ENCODE assay signal across 1 cellular context in the genomic region with DNA sequence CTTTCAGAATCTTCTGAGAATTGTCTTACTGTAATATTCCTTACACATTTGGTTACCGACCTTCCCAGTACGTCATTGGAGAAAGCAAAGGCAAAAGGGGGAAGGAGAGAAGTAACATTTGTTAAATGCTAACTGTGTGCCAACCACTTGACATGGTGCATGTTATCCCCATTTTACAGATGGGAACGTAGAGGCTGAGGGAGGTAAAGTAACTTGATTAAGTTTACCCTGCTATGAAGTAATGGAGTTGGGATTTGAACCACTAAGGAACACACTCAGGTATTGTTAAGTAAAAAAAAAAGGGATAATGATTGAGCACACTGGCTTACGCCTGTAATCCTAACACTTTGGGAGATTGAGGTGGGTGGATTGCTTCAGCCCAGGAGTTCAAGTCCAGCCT.
A peak's percentile ranks its signal among the peaks of the same experiment; 100 is the strongest.
TF ChIP-seq lines count a peak whose summit lies in the region.

No MANE protein-coding gene starts in this region.

TF ChIP-seq in K562, 482 proteins besides CTCF, POLR2A, EP300 and RAD21 (continued from another document):
- TF ChIP-seq, protein P1, sequence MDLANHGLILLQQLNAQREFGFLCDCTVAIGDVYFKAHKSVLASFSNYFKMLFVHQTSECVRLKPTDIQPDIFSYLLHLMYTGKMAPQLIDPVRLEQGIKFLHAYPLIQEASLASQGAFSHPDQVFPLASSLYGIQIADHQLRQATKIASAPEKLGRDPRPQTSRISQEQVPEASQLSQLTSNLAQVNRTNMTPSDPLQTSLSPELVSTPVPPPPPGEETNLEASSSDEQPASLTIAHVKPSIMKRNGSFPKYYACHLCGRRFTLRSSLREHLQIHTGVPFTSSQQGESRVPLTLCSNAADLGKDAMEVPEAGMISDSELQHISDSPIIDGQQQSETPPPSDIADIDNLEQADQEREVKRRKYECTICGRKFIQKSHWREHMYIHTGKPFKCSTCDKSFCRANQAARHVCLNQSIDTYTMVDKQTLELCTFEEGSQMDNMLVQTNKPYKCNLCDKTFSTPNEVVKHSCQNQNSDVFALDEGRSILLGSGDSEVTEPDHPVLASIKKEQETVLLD (IDR thresholded peaks at IDR 0.05): no peak
- TF ChIP-seq RBM25 (IDR thresholded peaks at IDR 0.05; ENCODE audit: low read depth, low read length, severe bottlenecking) (peak; percentile 77), GABPB2 (CRISPR knock-in tag; conservative IDR thresholded peaks at IDR 0.05) (no peak), PPARD (CRISPR knock-in tag; IDR thresholded peaks at IDR 0.05) (no peak), ELF1 (tag; IDR thresholded peaks at IDR 0.05) (no peak), ETV5 (CRISPR knock-in tag; IDR thresholded peaks at IDR 0.05; ENCODE audit: low read depth) (no peak), KDM5B (IDR thresholded peaks at IDR 0.05; ENCODE audit: insufficient replicate concordance, low read depth, low read length) (no peak), HSF4 (CRISPR knock-in tag; IDR thresholded peaks at IDR 0.05; ENCODE audit: borderline replicate concordance) (no peak), ADNP (tag; IDR thresholded peaks at IDR 0.05) (peak; percentile 81), BCOR (IDR thresholded peaks at IDR 0.05) (peak; percentile 85), KDM1A (IDR thresholded peaks at IDR 0.05) (peak in 1 of 2 experiments; percentile 58; a peak in 2 of 4 replicates), ZNF445 (CRISPR knock-in tag; IDR thresholded peaks at IDR 0.05; ENCODE audit: low read depth) (no peak)
- TF ChIP-seq, protein P2, sequence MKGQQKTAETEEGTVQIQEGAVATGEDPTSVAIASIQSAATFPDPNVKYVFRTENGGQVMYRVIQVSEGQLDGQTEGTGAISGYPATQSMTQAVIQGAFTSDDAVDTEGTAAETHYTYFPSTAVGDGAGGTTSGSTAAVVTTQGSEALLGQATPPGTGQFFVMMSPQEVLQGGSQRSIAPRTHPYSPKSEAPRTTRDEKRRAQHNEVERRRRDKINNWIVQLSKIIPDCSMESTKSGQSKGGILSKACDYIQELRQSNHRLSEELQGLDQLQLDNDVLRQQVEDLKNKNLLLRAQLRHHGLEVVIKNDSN (CRISPR knock-in tag; IDR thresholded peaks at IDR 0.05): no peak
- TF ChIP-seq, protein P3, sequence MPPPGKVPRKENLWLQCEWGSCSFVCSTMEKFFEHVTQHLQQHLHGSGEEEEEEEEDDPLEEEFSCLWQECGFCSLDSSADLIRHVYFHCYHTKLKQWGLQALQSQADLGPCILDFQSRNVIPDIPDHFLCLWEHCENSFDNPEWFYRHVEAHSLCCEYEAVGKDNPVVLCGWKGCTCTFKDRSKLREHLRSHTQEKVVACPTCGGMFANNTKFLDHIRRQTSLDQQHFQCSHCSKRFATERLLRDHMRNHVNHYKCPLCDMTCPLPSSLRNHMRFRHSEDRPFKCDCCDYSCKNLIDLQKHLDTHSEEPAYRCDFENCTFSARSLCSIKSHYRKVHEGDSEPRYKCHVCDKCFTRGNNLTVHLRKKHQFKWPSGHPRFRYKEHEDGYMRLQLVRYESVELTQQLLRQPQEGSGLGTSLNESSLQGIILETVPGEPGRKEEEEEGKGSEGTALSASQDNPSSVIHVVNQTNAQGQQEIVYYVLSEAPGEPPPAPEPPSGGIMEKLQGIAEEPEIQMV (tag; conservative IDR thresholded peaks at IDR 0.05; ENCODE audit: low read depth): no peak
TF ChIP-seq in K562: peak in this region for 4.
